Comparison of ENCODE assay signal across 1 cellular context in the genomic region with DNA sequence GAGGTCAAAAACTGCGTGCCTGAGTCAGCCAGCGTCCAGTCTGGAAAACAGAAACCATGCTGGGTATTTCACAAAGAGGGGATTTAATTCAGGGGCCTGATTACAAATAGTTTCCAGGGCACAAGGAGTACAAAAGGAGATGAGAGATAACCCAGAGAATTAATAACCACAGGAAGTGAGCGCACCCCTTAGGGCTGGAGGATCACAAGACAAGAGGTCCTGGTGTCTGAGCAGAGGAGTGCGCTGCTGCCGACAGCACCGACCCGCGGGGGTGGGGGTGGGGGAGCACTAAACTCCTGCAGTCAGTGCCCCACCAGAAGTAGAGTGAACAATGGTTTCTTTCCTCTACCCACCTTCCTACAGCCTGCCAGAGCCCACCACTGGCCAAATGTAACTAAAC.
TF ChIP-seq lines count a peak whose summit lies in the region.

No MANE protein-coding gene starts in this region.

TF ChIP-seq in GM23338, 12 proteins besides CTCF, POLR2A, EP300 and RAD21:
- TF ChIP-seq, protein P1, sequence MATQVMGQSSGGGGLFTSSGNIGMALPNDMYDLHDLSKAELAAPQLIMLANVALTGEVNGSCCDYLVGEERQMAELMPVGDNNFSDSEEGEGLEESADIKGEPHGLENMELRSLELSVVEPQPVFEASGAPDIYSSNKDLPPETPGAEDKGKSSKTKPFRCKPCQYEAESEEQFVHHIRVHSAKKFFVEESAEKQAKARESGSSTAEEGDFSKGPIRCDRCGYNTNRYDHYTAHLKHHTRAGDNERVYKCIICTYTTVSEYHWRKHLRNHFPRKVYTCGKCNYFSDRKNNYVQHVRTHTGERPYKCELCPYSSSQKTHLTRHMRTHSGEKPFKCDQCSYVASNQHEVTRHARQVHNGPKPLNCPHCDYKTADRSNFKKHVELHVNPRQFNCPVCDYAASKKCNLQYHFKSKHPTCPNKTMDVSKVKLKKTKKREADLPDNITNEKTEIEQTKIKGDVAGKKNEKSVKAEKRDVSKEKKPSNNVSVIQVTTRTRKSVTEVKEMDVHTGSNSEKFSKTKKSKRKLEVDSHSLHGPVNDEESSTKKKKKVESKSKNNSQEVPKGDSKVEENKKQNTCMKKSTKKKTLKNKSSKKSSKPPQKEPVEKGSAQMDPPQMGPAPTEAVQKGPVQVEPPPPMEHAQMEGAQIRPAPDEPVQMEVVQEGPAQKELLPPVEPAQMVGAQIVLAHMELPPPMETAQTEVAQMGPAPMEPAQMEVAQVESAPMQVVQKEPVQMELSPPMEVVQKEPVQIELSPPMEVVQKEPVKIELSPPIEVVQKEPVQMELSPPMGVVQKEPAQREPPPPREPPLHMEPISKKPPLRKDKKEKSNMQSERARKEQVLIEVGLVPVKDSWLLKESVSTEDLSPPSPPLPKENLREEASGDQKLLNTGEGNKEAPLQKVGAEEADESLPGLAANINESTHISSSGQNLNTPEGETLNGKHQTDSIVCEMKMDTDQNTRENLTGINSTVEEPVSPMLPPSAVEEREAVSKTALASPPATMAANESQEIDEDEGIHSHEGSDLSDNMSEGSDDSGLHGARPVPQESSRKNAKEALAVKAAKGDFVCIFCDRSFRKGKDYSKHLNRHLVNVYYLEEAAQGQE (IDR thresholded peaks at IDR 0.05; ENCODE audit: unreplicated experiment) = no peak
- TF ChIP-seq EZH2phosphoT487 (IDR thresholded peaks at IDR 0.05; ENCODE audit: unreplicated experiment) = no peak
- no peak for TF ChIP-seq POLR2AphosphoS5 (IDR thresholded peaks at IDR 0.05; ENCODE audit: low read depth)
- TF ChIP-seq NANOG (IDR thresholded peaks at IDR 0.05; ENCODE audit: borderline replicate concordance) = no peak
- no peak for TF ChIP-seq ZNF114 (CRISPR knock-in tag; IDR thresholded peaks at IDR 0.05)
- no peak for TF ChIP-seq STAT1 (IDR thresholded peaks at IDR 0.05; ENCODE audit: unreplicated experiment)
- TF ChIP-seq JUNB (IDR thresholded peaks at IDR 0.05; ENCODE audit: unreplicated experiment) = no peak
- TF ChIP-seq CREB1 (CRISPR knock-in tag; IDR thresholded peaks at IDR 0.05; ENCODE audit: low read depth) = no peak
- no peak for TF ChIP-seq ZNF331 (CRISPR knock-in tag; IDR thresholded peaks at IDR 0.05; ENCODE audit: low read depth)
- TF ChIP-seq, protein P2, sequence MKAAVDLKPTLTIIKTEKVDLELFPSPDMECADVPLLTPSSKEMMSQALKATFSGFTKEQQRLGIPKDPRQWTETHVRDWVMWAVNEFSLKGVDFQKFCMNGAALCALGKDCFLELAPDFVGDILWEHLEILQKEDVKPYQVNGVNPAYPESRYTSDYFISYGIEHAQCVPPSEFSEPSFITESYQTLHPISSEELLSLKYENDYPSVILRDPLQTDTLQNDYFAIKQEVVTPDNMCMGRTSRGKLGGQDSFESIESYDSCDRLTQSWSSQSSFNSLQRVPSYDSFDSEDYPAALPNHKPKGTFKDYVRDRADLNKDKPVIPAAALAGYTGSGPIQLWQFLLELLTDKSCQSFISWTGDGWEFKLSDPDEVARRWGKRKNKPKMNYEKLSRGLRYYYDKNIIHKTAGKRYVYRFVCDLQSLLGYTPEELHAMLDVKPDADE (IDR thresholded peaks at IDR 0.05) = no peak
- TF ChIP-seq EZH2 (IDR thresholded peaks at IDR 0.05; ENCODE audit: low read depth, unreplicated experiment) = no peak
- TF ChIP-seq ZNF462 (CRISPR knock-in tag; IDR thresholded peaks at IDR 0.05) = no peak
